Comparison of ENCODE assay signal across 12 cellular contexts in the genomic region with DNA sequence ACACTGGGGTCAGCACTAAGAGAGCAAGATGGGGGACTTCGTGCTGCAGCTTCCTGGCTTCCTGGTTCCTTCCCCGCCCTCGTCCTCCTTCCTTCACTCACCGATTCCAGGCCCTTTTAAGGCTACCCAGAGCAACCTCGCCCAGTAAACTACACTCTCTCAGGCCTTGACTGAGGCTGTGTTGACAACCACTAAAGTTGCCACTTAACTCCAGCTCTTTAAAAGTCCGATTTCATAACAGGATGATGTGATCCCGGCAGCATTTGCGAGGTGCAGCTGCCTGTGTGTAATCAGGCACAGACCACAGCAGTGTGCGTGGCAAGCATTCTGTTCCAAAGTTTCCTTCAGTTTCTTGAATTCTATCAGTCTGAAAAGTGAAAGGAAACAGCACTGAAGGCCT.
DNase-seq lines count a peak whose midpoint lies in the region; ATAC-seq and TF ChIP-seq lines count a peak whose summit lies in the region.
"Had no signal": no experiment of that assay in that cellular context is flagged by ENCODE, and none has a peak within 500 bp of the region (broad histone marks: within the 10 kb centered on the region; RNA-seq: fewer than 3 reads in every experiment).

No MANE protein-coding gene starts in this region.

- H3K4me3 ChIP-seq in right cardiac atrium (ENCODE audit: low read length) (no peak overlapping the region), thyroid gland (replicated peaks in 1 of 3) (no peak overlapping the region), body of pancreas (no peak overlapping the region)

- no peaks in the 10 kb centered on the region for H3K27me3 ChIP-seq in right cardiac atrium (ENCODE audit: control insufficient read depth, insufficient read depth)
- no peaks in the 10 kb centered on the region for H3K27me3 ChIP-seq in thyroid gland
- H3K27me3 ChIP-seq in body of pancreas = no peaks in the 10 kb centered on the region

- TF ChIP-seq CTCF in thyroid gland (IDR thresholded peaks at IDR 0.05) (no peak), body of pancreas (IDR thresholded peaks at IDR 0.05) (no peak)

- no peaks in the 10 kb centered on the region for H3K4me1 ChIP-seq in right cardiac atrium (ENCODE audit: control insufficient read depth, insufficient read depth, low read length)
- no peaks in the 10 kb centered on the region for H3K4me1 ChIP-seq in thyroid gland
- no peaks in the 10 kb centered on the region for H3K4me1 ChIP-seq in body of pancreas

- H3K36me3 ChIP-seq in thyroid gland = no peaks in the 10 kb centered on the region
- H3K36me3 ChIP-seq in body of pancreas (replicated peaks in 1 of 2; ENCODE audit: insufficient read depth in 1 of 2, low read depth in 2 of 2) = no peaks in the 10 kb centered on the region

- no peak for TF ChIP-seq POLR2A in thyroid gland (IDR thresholded peaks at IDR 0.05)
- no peak for TF ChIP-seq POLR2A in body of pancreas (IDR thresholded peaks at IDR 0.05)

- no peaks in the 10 kb centered on the region for H3K9me3 ChIP-seq in right cardiac atrium (ENCODE audit: control insufficient read depth, low read length)
- no peaks in the 10 kb centered on the region for H3K9me3 ChIP-seq in thyroid gland
- H3K9me3 ChIP-seq in body of pancreas = no peaks in the 10 kb centered on the region

- 53% methylated on average over 9 of the region's 9 CpGs for WGBS in right cardiac atrium
- 49% methylated on average over 9 of the region's 9 CpGs for WGBS in thyroid gland, 2 donors
- 68 to 71% methylated on average over 9 of the region's 9 CpGs for WGBS in body of pancreas, 2 donors

- peak; percentile 76 to 92 for ATAC-seq in right cardiac atrium
- no peak for ATAC-seq in body of pancreas
- ATAC-seq in GM18907 (IDR thresholded peaks at IDR 0.05; ENCODE audit: unreplicated experiment) = no peak
- ATAC-seq: naive thymus-derived CD4-positive, alpha-beta T cell; stimulated activated naive B cell treated with anti-CD40 and anti-IgM and Interleukin-4, amounts not matched to agents 10 μg/mL and 1 μg/mL and 100 μg/mL, for 72 hours had no signal

- intact Hi-C loops in right cardiac atrium (cut with DNase I) = no loop called here
- intact Hi-C loops in thyroid gland (cut with DNase I) = no loop called here
- intact Hi-C loops in body of pancreas (cut with DNase I) = no loop called here

- no peak overlapping the region for H3K27ac ChIP-seq in right cardiac atrium (ENCODE audit: low read length)
- H3K27ac ChIP-seq in thyroid gland = no peak overlapping the region
- no peak overlapping the region for H3K27ac ChIP-seq in body of pancreas

- DNase-seq in NCI-H82 (lab: John Stamatoyannopoulos, UW) = peak; percentile 30
- no peak for DNase-seq in NCI-H82 treated with DMSO at 0.1 percent for 48 hours (lab: John Stamatoyannopoulos, UW; ENCODE audit: unreplicated experiment)
- DNase-seq in SK-N-DZ (ENCODE audit: low spot score) = peak; percentile 17
- DNase-seq in right cardiac atrium = peak; percentile 28 to 71 (median 63)
- DNase-seq in thyroid gland = peak; percentile 3 to 28
- no peak for DNase-seq in COLO829 (ENCODE audit: low spot score)
- DNase-seq in body of pancreas = no peak
- DNase-seq: endodermal cell; naive thymus-derived CD4-positive, alpha-beta T cell; stimulated activated naive B cell treated with anti-CD40 and anti-IgM and Interleukin-4, amounts not matched to agents 10 μg/mL and 1 μg/mL and 100 μg/mL, for 72 hours; T-helper 9 cell had no signal

Comparison
In these comparisons a context has a peak if more than half of its experiments do, and no peak if none do; other contexts are left out.
1. DNase-seq: peak in NCI-H82 (single experiment), SK-N-DZ (single experiment), right cardiac atrium (3 of 3) and thyroid gland (2 of 2); none in NCI-H82 treated with DMSO at 0.1 percent for 48 hours (single experiment), COLO829 (single experiment) and body of pancreas (0 of 4).
2. ATAC-seq: peak in right cardiac atrium (2 of 2); none in body of pancreas (single experiment) and GM18907 (single experiment).